ENCODE assay signal across 8 cellular contexts in genomic region chr2:30230855-30231725, GRCh38. TPM values are rescaled to one million over a fixed set of nuclear protein-coding genes. Genes with fewer than 3 reads are reported as not detected.
DNase-seq lines count a peak whose midpoint lies in the region; ATAC-seq, FAIRE-seq and TF ChIP-seq lines count a peak whose summit lies in the region.

TSS of gene LBH (plus strand) at chr2:30231534. CDS start at chr2:30231739, 205 bp downstream.

- intact Hi-C loops in PC-9 (cut with micrococcal nuclease; ENCODE audit: unreplicated experiment) = loop anchor here (5.0 kb wide), 1 partner anchor 181 kb away; no protein-coding TSS in a partner anchor
- intact Hi-C loops in activated T-helper 1 cell treated with anti-CD3 and anti-CD28 coated beads, Interleukin-12 subunit alpha, Interleukin-12 subunit beta, Interleukin-2, Interleukin-4 antibody, amounts not matched to agents 30 ng/mL and 10 ng/mL and 1 ng/mL, durations not matched to agents 14 hours and 24 hours and 36 hours (cut with micrococcal nuclease) = loop anchor here (1.0 to 10.0 kb wide), 5 partner anchors 22 to 1336 kb away; partner anchors contain the start of gene WDR43

- H3K36me3 ChIP-seq in PC-9 (ENCODE audit: low read depth) = no peaks in the 10 kb centered on the region

- no peaks in the 10 kb centered on the region for H3K9me3 ChIP-seq in PC-9 (ENCODE audit: insufficient read depth, low read depth)

- H3K36me3 Mint-ChIP-seq in activated T-helper 1 cell treated with anti-CD3 and anti-CD28 coated beads, Interleukin-12 subunit alpha, Interleukin-12 subunit beta, Interleukin-2, Interleukin-4 antibody, amounts not matched to agents 30 ng/mL and 10 ng/mL and 1 ng/mL, durations not matched to agents 14 hours and 24 hours and 36 hours (ENCODE audit: low read depth) = peaks cover 34% of the 10 kb centered on the region
- H3K36me3 Mint-ChIP-seq in naive thymus-derived CD8-positive, alpha-beta T cell = peaks cover 6 to 26% (median 19%) of the 10 kb centered on the region in 3 donors

- H3K27ac ChIP-seq in PC-9 = no peak within 1 kb of the TSS

- ATAC-seq in HG03521 (IDR thresholded peaks at IDR 0.05; ENCODE audit: unreplicated experiment) = peak; percentile 34
- ATAC-seq in naive thymus-derived CD8-positive, alpha-beta T cell = peak; percentile 44 to 48

- H4K20me1 ChIP-seq in PC-9 (ENCODE audit: insufficient read depth) = no peaks in the 10 kb centered on the region

- no peaks in the 10 kb centered on the region for H3K9me2 ChIP-seq in PC-9 (ENCODE audit: insufficient read depth)

- peaks cover 72% of the 10 kb centered on the region for H3K4me1 Mint-ChIP-seq in activated T-helper 1 cell treated with anti-CD3 and anti-CD28 coated beads, Interleukin-12 subunit alpha, Interleukin-12 subunit beta, Interleukin-2, Interleukin-4 antibody, amounts not matched to agents 30 ng/mL and 10 ng/mL and 1 ng/mL, durations not matched to agents 14 hours and 24 hours and 36 hours (ENCODE audit: low read depth)
- peaks cover 31 to 65% (median 59%) of the 10 kb centered on the region in 4 donors for H3K4me1 Mint-ChIP-seq in naive thymus-derived CD8-positive, alpha-beta T cell

- peak; percentile 62 for FAIRE-seq in GM19239 (lab: Jason Lieb, UNC)

- TF ChIP-seq CTCF in AG10803 (conservative IDR thresholded peaks at IDR 0.05; ENCODE audit: low read length) (no peak), PC-9 (conservative IDR thresholded peaks at IDR 0.05) (no peak), fibroblast of mammary gland (conservative IDR thresholded peaks at IDR 0.05; ENCODE audit: control insufficient read depth, insufficient read depth, low read depth, low read length) (no peak)

- H3K27me3 ChIP-seq in PC-9 (ENCODE audit: insufficient read depth, low read depth) = 0 out of 2 replicates have a peak, but pooled peaks cover 7% of the 10 kb centered on the region

- H3K27me3 Mint-ChIP-seq in activated T-helper 1 cell treated with anti-CD3 and anti-CD28 coated beads, Interleukin-12 subunit alpha, Interleukin-12 subunit beta, Interleukin-2, Interleukin-4 antibody, amounts not matched to agents 30 ng/mL and 10 ng/mL and 1 ng/mL, durations not matched to agents 14 hours and 24 hours and 36 hours (ENCODE audit: insufficient read depth) = peaks cover 7% of the 10 kb centered on the region
- no peaks in the 10 kb centered on the region for H3K27me3 Mint-ChIP-seq in naive thymus-derived CD8-positive, alpha-beta T cell

- H3K79me2 ChIP-seq in PC-9 (ENCODE audit: low read depth) = no peaks in the 10 kb centered on the region

- H3K4me2 ChIP-seq in PC-9 = no peak within 1 kb of the TSS

- H3K4me3 Mint-ChIP-seq in activated T-helper 1 cell treated with anti-CD3 and anti-CD28 coated beads, Interleukin-12 subunit alpha, Interleukin-12 subunit beta, Interleukin-2, Interleukin-4 antibody, amounts not matched to agents 30 ng/mL and 10 ng/mL and 1 ng/mL, durations not matched to agents 14 hours and 24 hours and 36 hours = peak within 1 kb of the TSS; percentile 98
- peak within 1 kb of the TSS; percentile 91 to 99 (median 95) for H3K4me3 Mint-ChIP-seq in naive thymus-derived CD8-positive, alpha-beta T cell

- CTCF ChIA-PET in PC-9 (lab: Charles Lee) = no interaction called here

- POLR2A ChIA-PET in PC-9 (lab: Charles Lee; ENCODE audit: unreplicated experiment) = no interaction called here
- POLR2A ChIA-PET in naive thymus-derived CD8-positive, alpha-beta T cell (lab: Charles Lee) = interaction anchor here (0.6 to 15.8 kb wide), 22 partner anchors 8 to 1704 kb away, joined by 3 to 697 read pairs (median 11); partner anchors contain the start of genes LCLAT1 and YPEL5

- peak; percentile 88 for DNase-seq in AG10803 (ENCODE audit: low read depth)
- DNase-seq in GM19239 (ENCODE audit: insufficient read length, low spot score) = peak; percentile 69
- DNase-seq in PC-9 = peak in 1 of 2 experiments; percentile 34
- peak; percentile 74 for DNase-seq in activated T-helper 1 cell treated with anti-CD3 and anti-CD28 coated beads, Interleukin-12 subunit alpha, Interleukin-12 subunit beta, Interleukin-2, Interleukin-4 antibody, amounts not matched to agents 30 ng/mL and 10 ng/mL and 1 ng/mL, durations not matched to agents 14 hours and 24 hours and 36 hours (ENCODE audit: low spot score)
- peak; percentile 71 for DNase-seq in fibroblast of mammary gland (ENCODE audit: low read depth)
- DNase-seq in naive thymus-derived CD8-positive, alpha-beta T cell = peak; percentile 86 to 96 (median 90)
- peak; percentile 86 to 95 (median 92) for DNase-seq in stimulated activated naive CD4-positive, alpha-beta T cell (lab: John Stamatoyannopoulos, UW)

- peaks cover 18% of the 10 kb centered on the region for H3K4me1 ChIP-seq in PC-9 (replicated peaks; ENCODE audit: insufficient read depth)

- H3K4me3 ChIP-seq in AG10803 (ENCODE audit: low read length) (peak within 1 kb of the TSS; percentile 99), PC-9 (no peak within 1 kb of the TSS), fibroblast of mammary gland (ENCODE audit: control insufficient read depth, low read depth, low read length) (peak within 1 kb of the TSS; percentile 54)

- H3K9me3 Mint-ChIP-seq in activated T-helper 1 cell treated with anti-CD3 and anti-CD28 coated beads, Interleukin-12 subunit alpha, Interleukin-12 subunit beta, Interleukin-2, Interleukin-4 antibody, amounts not matched to agents 30 ng/mL and 10 ng/mL and 1 ng/mL, durations not matched to agents 14 hours and 24 hours and 36 hours = no peaks in the 10 kb centered on the region
- no peaks in the 10 kb centered on the region for H3K9me3 Mint-ChIP-seq in naive thymus-derived CD8-positive, alpha-beta T cell

- H3F3A ChIP-seq in PC-9 (ENCODE audit: insufficient read depth, low read depth) = peaks cover 19% of the 10 kb centered on the region

- H2AFZ ChIP-seq in PC-9 = no peak within 1 kb of the TSS

- H3K27ac Mint-ChIP-seq in activated T-helper 1 cell treated with anti-CD3 and anti-CD28 coated beads, Interleukin-12 subunit alpha, Interleukin-12 subunit beta, Interleukin-2, Interleukin-4 antibody, amounts not matched to agents 30 ng/mL and 10 ng/mL and 1 ng/mL, durations not matched to agents 14 hours and 24 hours and 36 hours = peak within 1 kb of the TSS; percentile 99
- peak within 1 kb of the TSS; percentile 83 to 100 (median 94) for H3K27ac Mint-ChIP-seq in naive thymus-derived CD8-positive, alpha-beta T cell

- BruUV-seq in PC-9 (replicated peaks; lab: Mats Ljungman, UMichigan) = no TSS peak

RNA-seq across cellular contexts. Expression of gene LBH, which starts in this region (rescaled TPM):
- total RNA-seq in PC-9 (2021) = 30.6 and 34.4 TPM in 2 replicates
- 306 and 313 TPM in 2 replicates for total RNA-seq in activated T-helper 1 cell treated with anti-CD3 and anti-CD28 coated beads, Interleukin-12 subunit alpha, Interleukin-12 subunit beta, Interleukin-2, Interleukin-4 antibody, amounts not matched to agents 30 ng/mL and 10 ng/mL and 1 ng/mL, durations not matched to agents 14 hours and 24 hours and 36 hours
- total RNA-seq in naive thymus-derived CD8-positive, alpha-beta T cell = 100 to 1,000 TPM; 537 to 573 TPM
- 100 to 1,000 TPM; 243 to 356 (median 307) TPM for polyA plus RNA-seq in naive thymus-derived CD8-positive, alpha-beta T cell
